Comparison of ENCODE assay signal across 12 cellular contexts in genomic region chr12:6140646-6141045, GRCh38. TPM values are rescaled to one million over a fixed set of nuclear protein-coding genes. Genes with fewer than 3 reads are reported as not detected.
DNase-seq lines count a peak whose midpoint lies in the region; ATAC-seq, FAIRE-seq and TF ChIP-seq lines count a peak whose summit lies in the region.
"Had no signal": no experiment of that assay in that cellular context is flagged by ENCODE, and none has a peak within 500 bp of the region (broad histone marks: within the 10 kb centered on the region; RNA-seq: fewer than 3 reads in every experiment).

No MANE protein-coding gene starts in this region.

- H3K27me3 Mint-ChIP-seq in CD14-positive monocyte (ENCODE audit: low read depth in 3 of 3) = peaks cover 0 to 7% (median 0%) of the 10 kb centered on the region in 3 donors

- intact Hi-C loops in CD14-positive monocyte (cut with micrococcal nuclease) = loop anchor here in 1 of 2 donors (2.0 kb wide), 2 partner anchors 26 to 66 kb away; no protein-coding TSS in a partner anchor
- intact Hi-C loops in endothelial cell of umbilical vein (cut with micrococcal nuclease) = loop anchor here (1.0 kb wide), 2 partner anchors 16 to 31 kb away; partner anchors contain the start of gene VWF

- H3K4me2 ChIP-seq in endothelial cell of umbilical vein (ENCODE audit: insufficient read depth, low read length) = peak overlapping the region; percentile 39
- H3K4me2 ChIP-seq in parathyroid adenoma (ENCODE audit: low read length) = no peak overlapping the region

- no TSS peak for BruUV-seq in endothelial cell of umbilical vein (replicated peaks; lab: Mats Ljungman, UMichigan)

- H3K79me2 ChIP-seq in endothelial cell of umbilical vein (ENCODE audit: control insufficient read depth, insufficient read depth, low read length) (no peaks in the 10 kb centered on the region), parathyroid adenoma (no peaks in the 10 kb centered on the region)

- dilution Hi-C loops in endothelial cell of umbilical vein (cut with MboI; ENCODE audit: extremely low pct_ligation_motif_present, low sequenced_read_pairs) = no loop called here

- no peak for FAIRE-seq in endothelial cell of umbilical vein (lab: Jason Lieb, UNC)

- no peak for TF ChIP-seq POLR2A in endothelial cell of umbilical vein (IDR thresholded peaks at IDR 0.05; ENCODE audit: low read depth, low read length)

- peak overlapping the region; percentile 99 to 100 (median 99) for H3K27ac Mint-ChIP-seq in CD14-positive monocyte

- no peak for TF ChIP-seq CTCF in CD14-positive monocyte (IDR thresholded peaks at IDR 0.05)
- no peak for TF ChIP-seq CTCF in endothelial cell of umbilical vein (IDR thresholded peaks at IDR 0.05; ENCODE audit: extremely low read depth in 1 of 2, insufficient read depth in 1 of 2, low read depth in 1 of 2, low read length in 2 of 2)
- TF ChIP-seq CTCF in parathyroid adenoma (IDR thresholded peaks at IDR 0.05) = no peak

- H3K9me3 ChIP-seq in SJSA1 (replicated peaks) (no peaks in the 10 kb centered on the region; the same call in 1 of the 2 replicates), endothelial cell of umbilical vein (replicated peaks; ENCODE audit: control insufficient read depth, insufficient read depth, low read length) (no peaks in the 10 kb centered on the region), parathyroid adenoma (ENCODE audit: control insufficient read depth, low read length) (no peaks in the 10 kb centered on the region)

- H3K36me3 Mint-ChIP-seq in CD14-positive monocyte = peaks cover 16 to 21% of the 10 kb centered on the region in 2 donors

- H3K27ac ChIP-seq in SJSA1 (peak overlapping the region; percentile 31), endothelial cell of umbilical vein (ENCODE audit: insufficient read depth, low read depth, low read length) (peak overlapping the region; percentile 86), parathyroid adenoma (peak overlapping the region; percentile 36)

- peaks cover 0 to 7% (median 3%) of the 10 kb centered on the region in 7 donors for H3K9me3 Mint-ChIP-seq in CD14-positive monocyte

- H3K36me3 ChIP-seq in SJSA1 (no peaks in the 10 kb centered on the region), endothelial cell of umbilical vein (ENCODE audit: control insufficient read depth in 2 of 2, extremely low read depth in 1 of 2, insufficient read depth in 2 of 2, low read length in 2 of 2) (no peaks in the 10 kb centered on the region), parathyroid adenoma (ENCODE audit: control insufficient read depth, insufficient read depth, low read length) (no peaks in the 10 kb centered on the region)

- no peak for ATAC-seq in GM21576 (IDR thresholded peaks at IDR 0.05; ENCODE audit: unreplicated experiment)
- no peak for ATAC-seq in HG02840 (IDR thresholded peaks at IDR 0.05; ENCODE audit: low FRiP score, unreplicated experiment)

- H3K4me3 ChIP-seq in SJSA1 (no peak overlapping the region), endothelial cell of umbilical vein (replicated peaks in 1 of 3; ENCODE audit: insufficient read depth in 1 of 3, low read depth in 1 of 3, low read length in 3 of 3) (no peak overlapping the region), parathyroid adenoma (ENCODE audit: low read depth, low read length) (no peak overlapping the region)

- H3K9me1 ChIP-seq in endothelial cell of umbilical vein (replicated peaks; ENCODE audit: control insufficient read depth, extremely low read depth, insufficient read depth, low read length) = no peaks in the 10 kb centered on the region

- no peaks in the 10 kb centered on the region for H4K20me1 ChIP-seq in endothelial cell of umbilical vein (replicated peaks; ENCODE audit: control insufficient read depth, extremely low read depth, insufficient read depth, low read length)

- no peak for DNase-seq in CD14-positive monocyte (ENCODE audit: low spot score)
- no peak for DNase-seq in SJSA1 (ENCODE audit: low read depth in 1 of 2, low spot score in 2 of 2)
- no peak for DNase-seq in endothelial cell of umbilical vein (ENCODE audit: low read depth, low spot score)
- DNase-seq in DMS 273 (lab: John Stamatoyannopoulos, UW; ENCODE audit: unreplicated experiment) = no peak
- DNase-seq in amygdala (lab: John Stamatoyannopoulos, UW) = no peak
- DNase-seq: Calu3, Karpas-422, RPMI8226 had no signal

- CTCF ChIA-PET in endothelial cell of umbilical vein (lab: Charles Lee) = interaction anchor here (0.9 to 2.1 kb wide), 6 partner anchors 16 to 144 kb away, joined by 3 to 8 read pairs (median 4); partner anchors contain the start of gene VWF

- H3K4me3 Mint-ChIP-seq in CD14-positive monocyte = peak overlapping the region; percentile 53 to 62

- H3K27me3 ChIP-seq in SJSA1 (replicated peaks) (no peaks in the 10 kb centered on the region), endothelial cell of umbilical vein (ENCODE audit: control insufficient read depth in 2 of 2, insufficient read depth in 2 of 2, low read length in 2 of 2) (no peaks in the 10 kb centered on the region), parathyroid adenoma (ENCODE audit: control insufficient read depth, insufficient read depth, low read length) (no peaks in the 10 kb centered on the region)

- POLR2A ChIA-PET in endothelial cell of umbilical vein (lab: Charles Lee) = interaction anchor here (1.4 kb wide), 1 partner anchor 21 kb away, joined by 3 read pairs; no protein-coding TSS in a partner anchor

- H3K4me1 ChIP-seq in SJSA1 (replicated peaks) (peaks cover 27% of the 10 kb centered on the region), endothelial cell of umbilical vein (ENCODE audit: control insufficient read depth, extremely low read depth, insufficient read depth, low read length) (peaks cover 40% of the 10 kb centered on the region), parathyroid adenoma (no peaks in the 10 kb centered on the region)

- H3K9ac ChIP-seq in endothelial cell of umbilical vein (replicated peaks; ENCODE audit: extremely low read depth, insufficient read depth, low read length) = peak overlapping the region; percentile 58
- H3K9ac ChIP-seq in parathyroid adenoma = no peak overlapping the region

- peaks cover 62% of the 10 kb centered on the region for H3K4me1 Mint-ChIP-seq in CD14-positive monocyte

- H2AFZ ChIP-seq in endothelial cell of umbilical vein (ENCODE audit: low read depth, low read length) (no peak overlapping the region), parathyroid adenoma (no peak overlapping the region)

TF ChIP-seq in endothelial cell of umbilical vein, 7 proteins besides CTCF, POLR2A, EP300 and RAD21:
- no peak for TF ChIP-seq POLR2AphosphoS5 (IDR thresholded peaks at IDR 0.05; ENCODE audit: insufficient read depth, low read depth, low read length)
- no peak for TF ChIP-seq EZH2 (IDR thresholded peaks at IDR 0.05; ENCODE audit: borderline replicate concordance, low read depth, low read length, severe bottlenecking)
- TF ChIP-seq MYC (IDR thresholded peaks at IDR 0.05; ENCODE audit: low read depth, low read length) = no peak
- no peak for TF ChIP-seq JUN (IDR thresholded peaks at IDR 0.05; ENCODE audit: borderline replicate concordance, insufficient read depth, insufficient read length, low read depth)
- TF ChIP-seq MAX (IDR thresholded peaks at IDR 0.05; ENCODE audit: insufficient read depth, insufficient read length) = no peak
- TF ChIP-seq GATA2 (IDR thresholded peaks at IDR 0.05; ENCODE audit: insufficient read depth, insufficient read length, low read depth, low read length) = no peak
- TF ChIP-seq FOS (IDR thresholded peaks at IDR 0.05; ENCODE audit: borderline replicate concordance, insufficient read depth, low read length) = no peak

RNA-seq across cellular contexts. Expression of gene VWF, which starts 16.2 kb away (rescaled TPM):
- polyA plus RNA-seq in CD14-positive monocyte (under 1 TPM; 0.17 to 0.48 TPM), endothelial cell of umbilical vein (1,041 and 1,132 TPM in 2 replicates)
- total RNA-seq in SJSA1 (2014; rRNA removed; shearing (Covaris generic)) = 0.09 and 0.50 TPM in 2 replicates
- total RNA-seq in endothelial cell of umbilical vein = 1,882 and 2,328 TPM in 2 replicates
- polyA plus RNA-seq in endothelial cell of umbilical vein (2011; cell fraction: cytosol; rRNA removed) = 1,164 and 1,406 TPM in 2 replicates
- 1,241 and 1,484 TPM in 2 replicates for polyA plus RNA-seq in endothelial cell of umbilical vein (2011; cell fraction: nucleus; rRNA removed)
- polyA plus RNA-seq in endothelial cell of umbilical vein (2012) = 546 and 824 TPM in 2 replicates
- polyA minus RNA-seq in endothelial cell of umbilical vein = 2,231 and 2,679 TPM in 2 replicates
- not detected for polyA minus RNA-seq in endothelial cell of umbilical vein (2011; cell fraction: cytosol; rRNA and poly(A)+ RNA removed)
- polyA minus RNA-seq in endothelial cell of umbilical vein (2011; cell fraction: nucleus; rRNA and poly(A)+ RNA removed) = 1,538 and 1,756 TPM in 2 replicates
- total RNA-seq: Calu3 had no signal
- polyA plus RNA-seq: neural cell had no signal

RNA-seq across cellular contexts. Expression of gene CD9, which starts 59.6 kb away (rescaled TPM):
- polyA plus RNA-seq in CD14-positive monocyte (100 to 1,000 TPM in 1 of 2 donors, 1 to 10 TPM in 1; 7.7 to 323 TPM), endothelial cell of umbilical vein (943 and 1,225 TPM in 2 replicates)
- total RNA-seq in SJSA1 (2014; rRNA removed; shearing (Covaris generic)) = 279 and 304 TPM in 2 replicates
- 379 and 504 TPM in 2 replicates for total RNA-seq in endothelial cell of umbilical vein
- polyA plus RNA-seq in endothelial cell of umbilical vein (2011; cell fraction: cytosol; rRNA removed) = 972 and 1,213 TPM in 2 replicates
- polyA plus RNA-seq in endothelial cell of umbilical vein (2011; cell fraction: nucleus; rRNA removed) = 481 and 655 TPM in 2 replicates
- 1,387 and 1,527 TPM in 2 replicates for polyA plus RNA-seq in endothelial cell of umbilical vein (2012)
- 848 and 909 TPM in 2 replicates for polyA minus RNA-seq in endothelial cell of umbilical vein
- 79.2 TPM for polyA minus RNA-seq in endothelial cell of umbilical vein (2011; cell fraction: cytosol; rRNA and poly(A)+ RNA removed)
- 148 and 194 TPM in 2 replicates for polyA minus RNA-seq in endothelial cell of umbilical vein (2011; cell fraction: nucleus; rRNA and poly(A)+ RNA removed)
- polyA plus RNA-seq: neural cell had no signal

Comparison
In these comparisons a context has a peak if more than half of its experiments do, and no peak if none do; other contexts are left out.
1. H3K27ac ChIP-seq: peak in every context shown above with its lines; median percentile 86 in endothelial cell of umbilical vein; 36 in parathyroid adenoma; 31 in SJSA1.
2. RNA of gene VWF, which starts 16.2 kb away (total RNA-seq): 1,882 to 2,328 TPM in endothelial cell of umbilical vein; 0.09 to 0.50 TPM in SJSA1; every median in the first group is over 1,000 times any median in the second.